Comparison of ENCODE assay signal across 33 cellular contexts in genomic region chr6:157641837-157642236, GRCh38.
A peak's percentile ranks its signal among the peaks of the same experiment; 100 is the strongest.
DNase-seq lines count a peak whose midpoint lies in the region; ATAC-seq, FAIRE-seq and TF ChIP-seq lines count a peak whose summit lies in the region.
"Had no signal": no experiment of that assay in that cellular context is flagged by ENCODE, and none has a peak within 500 bp of the region (broad histone marks: within the 10 kb centered on the region; RNA-seq: fewer than 3 reads in every experiment).

No MANE protein-coding gene starts in this region.

- TF ChIP-seq POLR2A in IMR-90 (IDR thresholded peaks at IDR 0.05; ENCODE audit: low read depth, low read length) (no peak), K562 (conservative IDR thresholded peaks at IDR 0.05) (no peak), H1 (IDR thresholded peaks at IDR 0.05; ENCODE audit: control extremely low read depth in 1 of 2, low read depth in 2 of 2, low read length in 2 of 2) (no peak), right lobe of liver (IDR thresholded peaks at IDR 0.05) (no peak)

- no peak overlapping the region for H3K14ac ChIP-seq in IMR-90 (replicated peaks; ENCODE audit: low read depth, low read length)
- no peak overlapping the region for H3K14ac ChIP-seq in H1 (ENCODE audit: insufficient read length)

- no peak overlapping the region for H4K8ac ChIP-seq in IMR-90 (ENCODE audit: low read depth in 2 of 2, low read length in 2 of 2)
- no peak overlapping the region for H4K8ac ChIP-seq in H1 (ENCODE audit: extremely low read depth, insufficient read depth, low read length)

- ATAC-seq in IMR-90 (ENCODE audit: low read depth) (no peak), K562 (no peak), right lobe of liver (no peak)
- ATAC-seq: A549; CD8-positive, alpha-beta T cell had no signal

- H3K4me1 ChIP-seq in IMR-90 (ENCODE audit: control insufficient read depth, insufficient read depth, low read length) (no peaks in the 10 kb centered on the region), K562 (replicated peaks in 1 of 2; ENCODE audit: control insufficient read depth in 2 of 2, insufficient read depth in 2 of 2, low read length in 2 of 2) (peaks cover 0 to 12% of the 10 kb centered on the region in 2 experiments; a peak in 2 of 5 replicates), H1 (replicated peaks in 1 of 4; ENCODE audit: control insufficient read depth in 3 of 4, insufficient read depth in 4 of 4, low read length in 3 of 4) (no peaks in the 10 kb centered on the region; a peak in 1 of 7 replicates), right lobe of liver (no peaks in the 10 kb centered on the region)
- H3K4me1 ChIP-seq: A549, BE2C, Caco-2 had no signal

- intact Hi-C loops in IMR-90 (cut with micrococcal nuclease), result no loop called here
- intact Hi-C loops in K562 (cut with micrococcal nuclease), result no loop called here
- intact Hi-C loops in right lobe of liver (cut with DNase I), result no loop called here
- intact Hi-C loops in cardiac septum (cut with DNase I), result no loop called here

- FAIRE-seq in K562 (lab: Jason Lieb, UNC) (no peak), H1 (lab: Jason Lieb, UNC) (no peak)
- FAIRE-seq: A204.1, A549, D721Med had no signal

- no peak for DNase-seq in IMR-90
- DNase-seq in K562 (ENCODE audit: extremely low read depth in 1 of 4, low spot score in 3 of 4), result no peak
- DNase-seq in H1 (ENCODE audit: low read depth in 1 of 2, low spot score in 2 of 2), result no peak
- no peak for DNase-seq in right lobe of liver
- DNase-seq in cardiac septum (ENCODE audit: low spot score), result no peak
- DNase-seq in DMS 273 (lab: John Stamatoyannopoulos, UW; ENCODE audit: unreplicated experiment), result no peak
- DNase-seq: 8988T; ACHN; AML-193; BE2C; C1 segment of cervical spinal cord; Caco-2; Calu3; CD4-positive, alpha-beta memory T cell; CD4-positive, alpha-beta T cell; CD4-positive, CD25-positive, alpha-beta regulatory T cell; CD8-positive, alpha-beta memory T cell; CD8-positive, alpha-beta T cell; COR-L47; DMS 273 treated with DMSO at 0.1 percent for 48 hours; DMS153; DMS53; DMS79; DMS79 treated with DMSO at 0.1 percent for 48 hours; DND-41; EL had no signal

- H3K79me2 ChIP-seq in K562 (ENCODE audit: control insufficient read depth, insufficient read depth, low read length) (no peaks in the 10 kb centered on the region), H1 (ENCODE audit: control insufficient read depth in 1 of 2, insufficient read depth in 2 of 2, low read length in 2 of 2) (no peaks in the 10 kb centered on the region)

- H2BK12ac ChIP-seq in H1 (ENCODE audit: low read depth, low read length), result no peak overlapping the region

- H3K9me1 ChIP-seq in IMR-90 (ENCODE audit: insufficient read depth, low read length) (no peaks in the 10 kb centered on the region), K562 (ENCODE audit: control insufficient read depth, insufficient read depth, low read length) (no peaks in the 10 kb centered on the region)

- H4K91ac ChIP-seq in IMR-90 (ENCODE audit: insufficient read depth, low read depth, low read length), result no peak overlapping the region
- H4K91ac ChIP-seq in H1 (replicated peaks; ENCODE audit: insufficient read length, low read length), result no peak overlapping the region

- H3K9ac ChIP-seq in IMR-90 (ENCODE audit: low read depth, low read length), result no peak overlapping the region
- no peak overlapping the region for H3K9ac ChIP-seq in K562 (ENCODE audit: insufficient read depth in 1 of 2, low read depth in 2 of 2, low read length in 2 of 2)
- no peak overlapping the region for H3K9ac ChIP-seq in H1 (replicated peaks in 1 of 4; ENCODE audit: extremely low read depth in 1 of 4, low read depth in 3 of 4, low read length in 3 of 4)
- H3K9ac ChIP-seq: BLaER1; BLaER1 treated with 17β-estradiol and CSF1 and Interleukin-3, amounts not matched to agents 10 nM and 100 nM had no signal

- TF ChIP-seq EP300 in K562 (IDR thresholded peaks at IDR 0.05; ENCODE audit: low read length) (no peak), H1 (IDR thresholded peaks at IDR 0.05; ENCODE audit: borderline replicate concordance in 1 of 2, low read depth in 2 of 2, low read length in 2 of 2) (no peak)

- H3K23me2 ChIP-seq in H1 (ENCODE audit: low read depth, low read length), result no peaks in the 10 kb centered on the region

- H3K18ac ChIP-seq in IMR-90 (ENCODE audit: low read depth, low read length), result no peak overlapping the region
- H3K18ac ChIP-seq in H1 (ENCODE audit: extremely low read depth, low read length), result no peak overlapping the region; the same call in 1 of the 2 replicates

- in situ Hi-C loops in IMR-90 (cut with MboI; ENCODE audit: low sequenced_read_pairs) (no loop called here), K562 (cut with MboI) (no loop called here)

- H3K4me2 ChIP-seq in IMR-90 (ENCODE audit: low read depth, low read length), result no peak overlapping the region
- H3K4me2 ChIP-seq in K562 (ENCODE audit: insufficient read depth, low read length), result no peak overlapping the region
- H3K4me2 ChIP-seq in H1 (ENCODE audit: insufficient read depth in 1 of 2, low read depth in 2 of 2, low read length in 2 of 2), result no peak overlapping the region
- H3K4me2 ChIP-seq: A549, BLaER1 had no signal

- H3K9me3 ChIP-seq in IMR-90 (ENCODE audit: control insufficient read depth, insufficient read depth, low read length) (no peaks in the 10 kb centered on the region), K562 (replicated peaks; ENCODE audit: control insufficient read depth, insufficient read depth, low read depth, low read length) (no peaks in the 10 kb centered on the region), H1 (ENCODE audit: insufficient read depth in 2 of 2, low read depth in 1 of 2, low read length in 1 of 2) (no peaks in the 10 kb centered on the region), right lobe of liver (no peaks in the 10 kb centered on the region)
- H3K9me3 ChIP-seq: A549, BE2C, BLaER1, Caco-2 had no signal

- no TSS peak for BruUV-seq in IMR-90 (replicated peaks; lab: Mats Ljungman, UMichigan)
- no TSS peak for BruUV-seq in K562 (replicated peaks; lab: Mats Ljungman, UMichigan)

- H3K27me3 ChIP-seq in IMR-90 (ENCODE audit: control insufficient read depth, insufficient read depth, low read length) (no peaks in the 10 kb centered on the region), K562 (ENCODE audit: control insufficient read depth in 2 of 2, insufficient read depth in 2 of 2, low read length in 2 of 2) (no peaks in the 10 kb centered on the region), H1 (replicated peaks in 1 of 4; ENCODE audit: control insufficient read depth in 3 of 4, extremely low read depth in 1 of 4, insufficient read depth in 3 of 4, low read length in 3 of 4) (no peaks in the 10 kb centered on the region), right lobe of liver (no peaks in the 10 kb centered on the region)
- H3K27me3 ChIP-seq: BE2C; BLaER1; BLaER1 treated with 17β-estradiol and CSF1 and Interleukin-3, amounts not matched to agents 10 nM and 100 nM had no signal

- H3K36me3 ChIP-seq in IMR-90 (ENCODE audit: control insufficient read depth, insufficient read depth, low read length) (no peaks in the 10 kb centered on the region), K562 (ENCODE audit: control insufficient read depth, insufficient read depth, low read length) (no peaks in the 10 kb centered on the region), H1 (ENCODE audit: control insufficient read depth in 2 of 4, insufficient read depth in 4 of 4, low read length in 3 of 4) (no peaks in the 10 kb centered on the region), right lobe of liver (no peaks in the 10 kb centered on the region)
- H3K36me3 ChIP-seq: BE2C, BLaER1 had no signal

- no peak overlapping the region for H3K27ac ChIP-seq in IMR-90 (ENCODE audit: insufficient read depth, low read length)
- H3K27ac ChIP-seq in K562 (ENCODE audit: extremely low read depth, low read depth, low read length), result no peak overlapping the region
- no peak overlapping the region for H3K27ac ChIP-seq in H1 (ENCODE audit: low read depth, low read length)
- no peak overlapping the region for H3K27ac ChIP-seq in right lobe of liver
- H3K27ac ChIP-seq: 22Rv1; A549; BLaER1; BLaER1 treated with 17β-estradiol and CSF1 and Interleukin-3, amounts not matched to agents 10 nM and 100 nM; C4-2B had no signal

- H2BK5ac ChIP-seq in IMR-90 (ENCODE audit: low read depth, low read length, poor library complexity, severe bottlenecking) (no peak overlapping the region), H1 (ENCODE audit: low read depth, low read length) (no peak overlapping the region)

- no peak overlapping the region for H2BK15ac ChIP-seq in IMR-90 (ENCODE audit: low read depth, low read length)
- no peak overlapping the region for H2BK15ac ChIP-seq in H1 (ENCODE audit: low read length)

- no CpG with 5 or more reads among the region's 2 CpGs for WGBS in IMR-90 (ENCODE audit: extremely low coverage in 2 of 2, insufficient read length in 1 of 2), 2 experiments
- WGBS in K562 (ENCODE audit: insufficient coverage, low coverage, missing lambda C conversion rate), result 44% methylated on average over 2 of the region's 2 CpGs
- WGBS in H1 (ENCODE audit: extremely low coverage in 1 of 2, insufficient coverage in 1 of 2, insufficient read length in 1 of 2, insufficient replicate concordance in 2 of 2, low coverage in 1 of 2, low lambda C conversion rate in 2 of 2, missing lambda C conversion rate in 1 of 2), 2 experiments, result 98% methylated on average over 2 of the region's 2 CpGs; no CpG with 5 or more reads in 1 of the 2 experiments
- WGBS in right lobe of liver (ENCODE audit: insufficient coverage, low coverage, low lambda C conversion rate, missing lambda C conversion rate), result 95% methylated on average over 2 of the region's 2 CpGs

- H3K4ac ChIP-seq in IMR-90 (ENCODE audit: low read depth, low read length), result no peak overlapping the region
- H3K4ac ChIP-seq in H1 (replicated peaks; ENCODE audit: insufficient read length, low read depth, low read length), result no peak overlapping the region

- H3K4me3 ChIP-seq in IMR-90 (ENCODE audit: insufficient read depth, low read depth, low read length) (no peak overlapping the region), K562 (no peak overlapping the region), H1 (ENCODE audit: extremely low read depth in 1 of 4, insufficient read depth in 2 of 4, low read depth in 3 of 4, low read length in 4 of 4) (no peak overlapping the region), right lobe of liver (no peak overlapping the region)
- H3K4me3 ChIP-seq: A549; BLaER1; BLaER1 treated with 17β-estradiol and CSF1 and Interleukin-3, amounts not matched to agents 10 nM and 100 nM had no signal

- H4K20me1 ChIP-seq in IMR-90 (ENCODE audit: insufficient read depth, low read length), result no peaks in the 10 kb centered on the region
- H4K20me1 ChIP-seq in K562 (replicated peaks; ENCODE audit: control insufficient read depth, insufficient read depth, low read length), result no peaks in the 10 kb centered on the region
- H4K20me1 ChIP-seq in H1 (replicated peaks in 1 of 2; ENCODE audit: control insufficient read depth in 1 of 2, insufficient read depth in 2 of 2, low read length in 2 of 2), result no peaks in the 10 kb centered on the region
- H4K20me1 ChIP-seq: BLaER1; BLaER1 treated with 17β-estradiol and CSF1 and Interleukin-3, amounts not matched to agents 10 nM and 100 nM had no signal

- H4K5ac ChIP-seq in IMR-90 (ENCODE audit: low read depth, low read length) (no peak overlapping the region), H1 (ENCODE audit: insufficient read length, low read depth, low read length) (no peak overlapping the region)

- H2AK5ac ChIP-seq in IMR-90 (ENCODE audit: low read depth, low read length) (no peak overlapping the region), H1 (ENCODE audit: low read depth, low read length) (no peak overlapping the region)

- no peak overlapping the region for H3K56ac ChIP-seq in IMR-90 (ENCODE audit: extremely low read depth, insufficient read depth, low read length)
- H3K56ac ChIP-seq in H1 (replicated peaks; ENCODE audit: insufficient read length, low read depth, low read length), result no peak overlapping the region

- no peak overlapping the region for H3K23ac ChIP-seq in IMR-90 (ENCODE audit: low read depth, low read length)
- H3K23ac ChIP-seq in H1 (ENCODE audit: insufficient read length), result no peak overlapping the region

- CTCF ChIA-PET in IMR-90 (lab: Yijun Ruan, JAX) (interaction anchor here (0.6 kb wide), 1 partner anchor 110 kb away, joined by 3 read pairs; no protein-coding TSS in a partner anchor), K562 (lab: Yijun Ruan, JAX; ENCODE audit: low intra/inter-chr PET ratio) (no interaction called here), H1 (lab: Charles Lee; ENCODE audit: partially characterized antibody) (interaction anchor here (1.0 to 1.2 kb wide), 2 partner anchors 12 to 26 kb away, joined by 3 read pairs; no protein-coding TSS in a partner anchor)

- no peak overlapping the region for H2BK20ac ChIP-seq in IMR-90 (ENCODE audit: low read depth, low read length)
- H2BK20ac ChIP-seq in H1 (ENCODE audit: low read length), result peak overlapping the region; percentile 37; the same call in 1 of the 2 replicates

- H2BK120ac ChIP-seq in IMR-90 (ENCODE audit: low read depth, low read length) (no peak overlapping the region), H1 (replicated peaks; ENCODE audit: low read depth, low read length) (no peak overlapping the region)

- peak overlapping the region; percentile 65 for H2AK9ac ChIP-seq in IMR-90 (replicated peaks; ENCODE audit: low read depth, low read length, poor library complexity)

- TF ChIP-seq RAD21 in IMR-90 (IDR thresholded peaks at IDR 0.05; ENCODE audit: low read length) (no peak), K562 (CRISPR knock-in tag; conservative IDR thresholded peaks at IDR 0.05 in 1 of 2, IDR thresholded peaks at IDR 0.05 in 1 of 2) (no peak), H1 (IDR thresholded peaks at IDR 0.05 in 1 of 2, conservative IDR thresholded peaks at IDR 0.05 in 1 of 2; ENCODE audit: low read depth in 2 of 2, low read length in 2 of 2) (no peak)

- dilution Hi-C loops in IMR-90 (cut with HindIII; ENCODE audit: low sequenced_read_pairs, unreplicated experiment), result no loop called here

- no peak overlapping the region for H2AFZ ChIP-seq in IMR-90 (replicated peaks; ENCODE audit: low read length, poor library complexity)
- no peak overlapping the region for H2AFZ ChIP-seq in K562 (ENCODE audit: low read depth, low read length)
- no peak overlapping the region for H2AFZ ChIP-seq in H1 (ENCODE audit: low read length)

- H3K79me1 ChIP-seq in IMR-90 (ENCODE audit: low read depth in 1 of 2, low read length in 2 of 2) (no peaks in the 10 kb centered on the region), H1 (ENCODE audit: low read depth, low read length) (no peaks in the 10 kb centered on the region)

- TF ChIP-seq CTCF in IMR-90 (conservative IDR thresholded peaks at IDR 0.05; ENCODE audit: low read depth, low read length) (no peak), K562 (IDR thresholded peaks at IDR 0.05 in 2 of 3, conservative IDR thresholded peaks at IDR 0.05 in 1 of 3; ENCODE audit: insufficient read depth in 2 of 3, low read depth in 1 of 3, low read length in 3 of 3) (no peak), H1 (IDR thresholded peaks at IDR 0.05; ENCODE audit: control extremely low read depth in 1 of 3, insufficient read depth in 1 of 3, low read depth in 1 of 3, low read length in 3 of 3) (no peak), right lobe of liver (IDR thresholded peaks at IDR 0.05) (no peak)

- POLR2A ChIA-PET in IMR-90 (lab: Charles Lee; ENCODE audit: unreplicated experiment) (no interaction called here), K562 (lab: Yijun Ruan, JAX) (no interaction called here), H1 (lab: Charles Lee; ENCODE audit: partially characterized antibody) (no interaction called here)
